Comparison of ENCODE assay signal across 9 cellular contexts in genomic region chr15:40857601-40858351, GRCh38. TPM values are rescaled to one million over a fixed set of nuclear protein-coding genes. Genes with fewer than 3 reads are reported as not detected.
DNase-seq lines count a peak whose midpoint lies in the region; ATAC-seq and TF ChIP-seq lines count a peak whose summit lies in the region.
"Had no signal": no experiment of that assay in that cellular context is flagged by ENCODE, and none has a peak within 500 bp of the region (broad histone marks: within the 10 kb centered on the region; RNA-seq: fewer than 3 reads in every experiment).

No MANE protein-coding gene starts in this region.

- peak; percentile 69 to 72 for DNase-seq in NCI-H2081 (lab: John Stamatoyannopoulos, UW)
- DNase-seq in NCI-H2081 treated with DMSO at 0.1 percent for 48 hours (lab: John Stamatoyannopoulos, UW): no peak
- peak; percentile 90 for DNase-seq in HPDE6-E6E7 (ENCODE audit: extremely low spot score)
- DNase-seq in OCI-LY7 (ENCODE audit: low spot score): peak; percentile 77
- peak; percentile 76 for DNase-seq in activated T-cell treated with anti-CD3 and anti-CD28 coated beads for 24 hours (ENCODE audit: low read depth)
- peak; percentile 63 to 84 (median 78) for DNase-seq in naive thymus-derived CD8-positive, alpha-beta T cell
- peak; percentile 73 for DNase-seq in stimulated activated naive B cell treated with anti-CD40 and anti-IgM and Interleukin-4, amounts not matched to agents 10 μg/mL and 1 μg/mL and 100 μg/mL, for 72 hours

- H3K4me1 ChIP-seq in OCI-LY7 (ENCODE audit: insufficient read depth, low read length, poor library complexity, severe bottlenecking): peaks cover 22% of the 10 kb centered on the region
- peaks cover 0 to 9% of the 10 kb centered on the region in 2 donors for H3K4me1 ChIP-seq in esophagus (ENCODE audit: control insufficient read depth in 2 of 2, insufficient read depth in 2 of 2, low read length in 1 of 2)

- no peaks in the 10 kb centered on the region for H3K36me3 Mint-ChIP-seq in naive thymus-derived CD8-positive, alpha-beta T cell
- peaks cover 8 to 9% of the 10 kb centered on the region in 2 donors for H3K36me3 Mint-ChIP-seq in stimulated activated naive B cell treated with anti-CD40 and anti-IgM and Interleukin-4, amounts not matched to agents 10 μg/mL and 1 μg/mL and 100 μg/mL, for 72 hours

- peak; percentile 97 for TF ChIP-seq CTCF in OCI-LY7 (conservative IDR thresholded peaks at IDR 0.05; ENCODE audit: low read length)

- peak overlapping the region in 2 of 10 donors; percentile 3 to 29 for H3K27ac Mint-ChIP-seq in naive thymus-derived CD8-positive, alpha-beta T cell
- no peak overlapping the region for H3K27ac Mint-ChIP-seq in stimulated activated naive B cell treated with anti-CD40 and anti-IgM and Interleukin-4, amounts not matched to agents 10 μg/mL and 1 μg/mL and 100 μg/mL, for 72 hours

- no peaks in the 10 kb centered on the region for H3K9me2 ChIP-seq in OCI-LY7 (ENCODE audit: insufficient read depth, low read length)

- H2AFZ ChIP-seq in OCI-LY7 (ENCODE audit: low read length): peak overlapping the region; percentile 79

- H3K4me3 ChIP-seq in OCI-LY7 (ENCODE audit: low read depth, low read length, poor library complexity, severe bottlenecking) (no peak overlapping the region), esophagus (ENCODE audit: low read depth in 1 of 2, low read length in 2 of 2) (no peak overlapping the region)

- H3K9me3 ChIP-seq in OCI-LY7 (ENCODE audit: low read length): no peaks in the 10 kb centered on the region
- no peaks in the 10 kb centered on the region for H3K9me3 ChIP-seq in esophagus (ENCODE audit: control insufficient read depth in 2 of 2, insufficient read depth in 1 of 2, low read depth in 1 of 2, low read length in 1 of 2)

- WGBS in esophagus, 2 donors: 25 to 28% methylated on average over 15 of the region's 15 CpGs

- peaks cover 0 to 4% (median 0%) of the 10 kb centered on the region in 5 donors for H3K27me3 Mint-ChIP-seq in naive thymus-derived CD8-positive, alpha-beta T cell
- no peaks in the 10 kb centered on the region for H3K27me3 Mint-ChIP-seq in stimulated activated naive B cell treated with anti-CD40 and anti-IgM and Interleukin-4, amounts not matched to agents 10 μg/mL and 1 μg/mL and 100 μg/mL, for 72 hours

- H3K27ac ChIP-seq in OCI-LY7 (ENCODE audit: low read depth, low read length, poor library complexity, severe bottlenecking): no peak overlapping the region
- peak overlapping the region; percentile 93 to 96 for H3K27ac ChIP-seq in esophagus (ENCODE audit: low read depth in 2 of 2, low read length in 1 of 2)

- ATAC-seq in naive thymus-derived CD8-positive, alpha-beta T cell: peak; percentile 88 to 94
- peak; percentile 90 to 92 for ATAC-seq in stimulated activated naive B cell treated with anti-CD40 and anti-IgM and Interleukin-4, amounts not matched to agents 10 μg/mL and 1 μg/mL and 100 μg/mL, for 72 hours (replicated peaks)

- no peak overlapping the region for H3K4me3 Mint-ChIP-seq in naive thymus-derived CD8-positive, alpha-beta T cell
- no peak overlapping the region for H3K4me3 Mint-ChIP-seq in stimulated activated naive B cell treated with anti-CD40 and anti-IgM and Interleukin-4, amounts not matched to agents 10 μg/mL and 1 μg/mL and 100 μg/mL, for 72 hours

- H3K36me3 ChIP-seq in OCI-LY7 (ENCODE audit: insufficient read depth, low read length) (no peaks in the 10 kb centered on the region), esophagus (ENCODE audit: control insufficient read depth in 2 of 2, insufficient read depth in 2 of 2, low read length in 1 of 2) (peaks cover 7 to 34% of the 10 kb centered on the region in 2 donors)

- H3K4me1 Mint-ChIP-seq in naive thymus-derived CD8-positive, alpha-beta T cell: peaks cover 6 to 15% (median 11%) of the 10 kb centered on the region in 4 donors
- peaks cover 12 to 18% of the 10 kb centered on the region in 2 donors for H3K4me1 Mint-ChIP-seq in stimulated activated naive B cell treated with anti-CD40 and anti-IgM and Interleukin-4, amounts not matched to agents 10 μg/mL and 1 μg/mL and 100 μg/mL, for 72 hours

- no peaks in the 10 kb centered on the region for H4K20me1 ChIP-seq in OCI-LY7 (ENCODE audit: insufficient read depth, low read length)

- no peaks in the 10 kb centered on the region for H3K9me3 Mint-ChIP-seq in naive thymus-derived CD8-positive, alpha-beta T cell
- H3K9me3 Mint-ChIP-seq in stimulated activated naive B cell treated with anti-CD40 and anti-IgM and Interleukin-4, amounts not matched to agents 10 μg/mL and 1 μg/mL and 100 μg/mL, for 72 hours: no peaks in the 10 kb centered on the region

- H3K4me2 ChIP-seq in OCI-LY7 (ENCODE audit: low read length): peak overlapping the region; percentile 3; the same call in 1 of the 2 replicates

- POLR2A ChIA-PET in OCI-LY7 (lab: Charles Lee): interaction anchor here (0.6 to 3.3 kb wide), 16 partner anchors 9 to 1113 kb away, joined by 3 to 34 read pairs (median 4); partner anchors contain the start of genes CCDC32, CHAC1 and VPS18
- POLR2A ChIA-PET in naive thymus-derived CD8-positive, alpha-beta T cell (lab: Charles Lee): interaction anchor here (0.6 to 3.9 kb wide), 5 partner anchors 36 to 351 kb away, joined by 3 to 49 read pairs (median 5); partner anchors contain the start of gene VPS18

- no TSS peak for BruUV-seq in OCI-LY7 (replicated peaks; lab: Mats Ljungman, UMichigan)

- H3K27me3 ChIP-seq in esophagus (ENCODE audit: control insufficient read depth in 1 of 2, insufficient read depth in 2 of 2, low read length in 2 of 2): no peaks in the 10 kb centered on the region

- intact Hi-C loops in OCI-LY7 (cut with micrococcal nuclease; ENCODE audit: unreplicated experiment): loop anchor here (1.0 to 5.0 kb wide), 2 partner anchors 37 to 95 kb away; partner anchors contain the start of genes CHAC1 and VPS18

- CTCF ChIA-PET in OCI-LY7 (lab: Charles Lee; ENCODE audit: unreplicated experiment): interaction anchor here (0.6 to 3.8 kb wide), 17 partner anchors 8 to 288 kb away, joined by 3 to 70 read pairs (median 5); partner anchors contain the start of genes RHOV, SPINT1 and VPS18

- no peaks in the 10 kb centered on the region for H3K79me2 ChIP-seq in OCI-LY7 (ENCODE audit: insufficient read depth, low read depth, low read length)

RNA-seq across cellular contexts. Expression of gene SPINT1, which starts 13.9 kb away (rescaled TPM):
- 0.10 TPM in 1 of 2 replicates, not detected in the other for total RNA-seq in OCI-LY7 (2014; rRNA removed; shearing (Covaris generic))
- total RNA-seq in OCI-LY7 (2022): 2.0 and 2.4 TPM in 2 replicates
- polyA plus RNA-seq in esophagus: 100 to 1,000 TPM; 161 to 191 TPM
- under 1 TPM; 0.42 to 0.80 TPM for total RNA-seq in naive thymus-derived CD8-positive, alpha-beta T cell
- under 1 TPM in 2 of 3 donors, not detected in 1; 0.11 to 0.16 TPM for polyA plus RNA-seq in naive thymus-derived CD8-positive, alpha-beta T cell

RNA-seq across cellular contexts. Expression of gene RHOV, which starts 16.3 kb away (rescaled TPM):
- 0.80 and 1.5 TPM in 2 replicates for total RNA-seq in OCI-LY7 (2014; rRNA removed; shearing (Covaris generic))
- 0.63 and 0.85 TPM in 2 replicates for total RNA-seq in OCI-LY7 (2022)
- 100 to 1,000 TPM; 137 to 138 TPM for polyA plus RNA-seq in esophagus
- not detected for total RNA-seq in naive thymus-derived CD8-positive, alpha-beta T cell
- polyA plus RNA-seq in naive thymus-derived CD8-positive, alpha-beta T cell: not detected
- total RNA-seq: subcutaneous adipose tissue had no signal

RNA-seq across cellular contexts. Expression of gene PPP1R14D, which starts 29.3 kb away (rescaled TPM):
- not detected in 2 replicates for total RNA-seq in OCI-LY7 (2014; rRNA removed; shearing (Covaris generic))
- not detected in 2 replicates for total RNA-seq in OCI-LY7 (2022)
- polyA plus RNA-seq in esophagus: under 1 TPM; 0.21 to 0.37 TPM
- not detected for total RNA-seq in naive thymus-derived CD8-positive, alpha-beta T cell
- not detected for polyA plus RNA-seq in naive thymus-derived CD8-positive, alpha-beta T cell
- total RNA-seq: subcutaneous adipose tissue had no signal

RNA-seq across cellular contexts. Expression of gene VPS18, which starts 36.5 kb away (rescaled TPM):
- 24.5 and 26.2 TPM in 2 replicates for total RNA-seq in OCI-LY7 (2014; rRNA removed; shearing (Covaris generic))
- 26.4 and 30.7 TPM in 2 replicates for total RNA-seq in OCI-LY7 (2022)
- 1 to 10 TPM; 6.8 to 7.6 TPM for polyA plus RNA-seq in esophagus
- total RNA-seq in naive thymus-derived CD8-positive, alpha-beta T cell: 10 to 100 TPM; 20.4 to 20.7 TPM
- 10 to 100 TPM; 11.1 to 19.2 (median 15.0) TPM for polyA plus RNA-seq in naive thymus-derived CD8-positive, alpha-beta T cell

RNA-seq across cellular contexts. Expression of gene DNAJC17, which starts 50.5 kb away (rescaled TPM):
- total RNA-seq in OCI-LY7 (2014; rRNA removed; shearing (Covaris generic)): 24.2 and 39.2 TPM in 2 replicates
- 38.8 and 39.9 TPM in 2 replicates for total RNA-seq in OCI-LY7 (2022)
- 10 to 100 TPM; 51.3 to 88.1 TPM for polyA plus RNA-seq in esophagus
- 10 to 100 TPM; 37.6 to 38.4 TPM for total RNA-seq in naive thymus-derived CD8-positive, alpha-beta T cell
- polyA plus RNA-seq in naive thymus-derived CD8-positive, alpha-beta T cell: 10 to 100 TPM; 17.5 to 37.5 (median 31.3) TPM
